ENCODE assay signal across 2 cellular contexts in the genomic region with DNA sequence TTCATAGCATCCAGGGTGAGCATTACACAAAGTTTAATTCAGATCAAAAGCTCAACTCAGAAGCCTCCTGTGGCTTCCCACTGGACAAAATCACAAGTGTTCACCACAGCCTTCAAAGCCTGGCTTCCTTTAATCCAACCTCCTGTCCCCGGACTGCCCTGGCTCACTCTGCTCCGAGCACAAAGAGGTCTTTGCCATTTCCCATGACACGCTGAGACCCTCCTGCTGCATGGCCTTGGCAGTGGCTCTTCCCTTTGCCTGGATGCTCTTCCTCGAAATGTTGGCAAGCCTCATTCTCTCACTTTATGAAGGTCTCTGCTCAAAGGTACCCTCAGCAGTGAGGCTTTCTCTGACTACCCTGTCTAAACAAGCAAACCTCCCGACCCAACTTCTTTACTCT.
TF ChIP-seq lines count a peak whose summit lies in the region.

No MANE protein-coding gene starts in this region.

TF ChIP-seq in GM23338, 12 proteins besides CTCF, POLR2A, EP300 and RAD21 (continued from another document):
- TF ChIP-seq, protein P1, sequence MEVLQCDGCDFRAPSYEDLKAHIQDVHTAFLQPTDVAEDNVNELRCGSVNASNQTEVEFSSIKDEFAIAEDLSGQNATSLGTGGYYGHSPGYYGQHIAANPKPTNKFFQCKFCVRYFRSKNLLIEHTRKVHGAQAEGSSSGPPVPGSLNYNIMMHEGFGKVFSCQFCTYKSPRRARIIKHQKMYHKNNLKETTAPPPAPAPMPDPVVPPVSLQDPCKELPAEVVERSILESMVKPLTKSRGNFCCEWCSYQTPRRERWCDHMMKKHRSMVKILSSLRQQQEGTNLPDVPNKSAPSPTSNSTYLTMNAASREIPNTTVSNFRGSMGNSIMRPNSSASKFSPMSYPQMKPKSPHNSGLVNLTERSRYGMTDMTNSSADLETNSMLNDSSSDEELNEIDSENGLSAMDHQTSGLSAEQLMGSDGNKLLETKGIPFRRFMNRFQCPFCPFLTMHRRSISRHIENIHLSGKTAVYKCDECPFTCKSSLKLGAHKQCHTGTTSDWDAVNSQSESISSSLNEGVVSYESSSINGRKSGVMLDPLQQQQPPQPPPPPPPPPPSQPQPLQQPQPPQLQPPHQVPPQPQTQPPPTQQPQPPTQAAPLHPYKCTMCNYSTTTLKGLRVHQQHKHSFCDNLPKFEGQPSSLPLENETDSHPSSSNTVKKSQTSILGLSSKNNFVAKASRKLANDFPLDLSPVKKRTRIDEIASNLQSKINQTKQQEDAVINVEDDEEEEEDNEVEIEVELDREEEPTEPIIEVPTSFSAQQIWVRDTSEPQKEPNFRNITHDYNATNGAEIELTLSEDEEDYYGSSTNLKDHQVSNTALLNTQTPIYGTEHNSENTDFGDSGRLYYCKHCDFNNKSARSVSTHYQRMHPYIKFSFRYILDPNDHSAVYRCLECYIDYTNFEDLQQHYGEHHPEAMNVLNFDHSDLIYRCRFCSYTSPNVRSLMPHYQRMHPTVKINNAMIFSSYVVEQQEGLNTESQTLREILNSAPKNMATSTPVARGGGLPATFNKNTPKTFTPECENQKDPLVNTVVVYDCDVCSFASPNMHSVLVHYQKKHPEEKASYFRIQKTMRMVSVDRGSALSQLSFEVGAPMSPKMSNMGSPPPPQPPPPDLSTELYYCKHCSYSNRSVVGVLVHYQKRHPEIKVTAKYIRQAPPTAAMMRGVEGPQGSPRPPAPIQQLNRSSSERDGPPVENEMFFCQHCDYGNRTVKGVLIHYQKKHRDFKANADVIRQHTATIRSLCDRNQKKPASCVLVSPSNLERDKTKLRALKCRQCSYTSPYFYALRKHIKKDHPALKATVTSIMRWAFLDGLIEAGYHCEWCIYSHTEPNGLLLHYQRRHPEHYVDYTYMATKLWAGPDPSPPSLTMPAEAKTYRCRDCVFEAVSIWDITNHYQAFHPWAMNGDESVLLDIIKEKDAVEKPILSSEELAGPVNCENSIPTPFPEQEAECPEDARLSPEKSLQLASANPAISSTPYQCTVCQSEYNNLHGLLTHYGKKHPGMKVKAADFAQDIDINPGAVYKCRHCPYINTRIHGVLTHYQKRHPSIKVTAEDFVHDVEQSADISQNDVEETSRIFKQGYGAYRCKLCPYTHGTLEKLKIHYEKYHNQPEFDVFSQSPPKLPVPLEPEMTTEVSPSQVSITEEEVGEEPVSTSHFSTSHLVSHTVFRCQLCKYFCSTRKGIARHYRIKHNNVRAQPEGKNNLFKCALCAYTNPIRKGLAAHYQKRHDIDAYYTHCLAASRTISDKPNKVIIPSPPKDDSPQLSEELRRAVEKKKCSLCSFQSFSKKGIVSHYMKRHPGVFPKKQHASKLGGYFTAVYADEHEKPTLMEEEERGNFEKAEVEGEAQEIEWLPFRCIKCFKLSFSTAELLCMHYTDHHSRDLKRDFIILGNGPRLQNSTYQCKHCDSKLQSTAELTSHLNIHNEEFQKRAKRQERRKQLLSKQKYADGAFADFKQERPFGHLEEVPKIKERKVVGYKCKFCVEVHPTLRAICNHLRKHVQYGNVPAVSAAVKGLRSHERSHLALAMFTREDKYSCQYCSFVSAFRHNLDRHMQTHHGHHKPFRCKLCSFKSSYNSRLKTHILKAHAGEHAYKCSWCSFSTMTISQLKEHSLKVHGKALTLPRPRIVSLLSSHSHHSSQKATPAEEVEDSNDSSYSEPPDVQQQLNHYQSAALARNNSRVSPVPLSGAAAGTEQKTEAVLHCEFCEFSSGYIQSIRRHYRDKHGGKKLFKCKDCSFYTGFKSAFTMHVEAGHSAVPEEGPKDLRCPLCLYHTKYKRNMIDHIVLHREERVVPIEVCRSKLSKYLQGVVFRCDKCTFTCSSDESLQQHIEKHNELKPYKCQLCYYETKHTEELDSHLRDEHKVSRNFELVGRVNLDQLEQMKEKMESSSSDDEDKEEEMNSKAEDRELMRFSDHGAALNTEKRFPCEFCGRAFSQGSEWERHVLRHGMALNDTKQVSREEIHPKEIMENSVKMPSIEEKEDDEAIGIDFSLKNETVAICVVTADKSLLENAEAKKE (CRISPR knock-in tag; IDR thresholded peaks at IDR 0.05) = no peak
- no peak for TF ChIP-seq STAT1 (IDR thresholded peaks at IDR 0.05; ENCODE audit: unreplicated experiment)
- TF ChIP-seq ZNF331 (CRISPR knock-in tag; IDR thresholded peaks at IDR 0.05; ENCODE audit: low read depth) = no peak

TF ChIP-seq in WTC11, 78 proteins besides CTCF, POLR2A, EP300 and RAD21 (continued from another document):
- no peak for TF ChIP-seq MLX (CRISPR knock-in tag; IDR thresholded peaks at IDR 0.05)
- no peak for TF ChIP-seq JAZF1 (CRISPR knock-in tag; IDR thresholded peaks at IDR 0.05)
- TF ChIP-seq, protein P2, sequence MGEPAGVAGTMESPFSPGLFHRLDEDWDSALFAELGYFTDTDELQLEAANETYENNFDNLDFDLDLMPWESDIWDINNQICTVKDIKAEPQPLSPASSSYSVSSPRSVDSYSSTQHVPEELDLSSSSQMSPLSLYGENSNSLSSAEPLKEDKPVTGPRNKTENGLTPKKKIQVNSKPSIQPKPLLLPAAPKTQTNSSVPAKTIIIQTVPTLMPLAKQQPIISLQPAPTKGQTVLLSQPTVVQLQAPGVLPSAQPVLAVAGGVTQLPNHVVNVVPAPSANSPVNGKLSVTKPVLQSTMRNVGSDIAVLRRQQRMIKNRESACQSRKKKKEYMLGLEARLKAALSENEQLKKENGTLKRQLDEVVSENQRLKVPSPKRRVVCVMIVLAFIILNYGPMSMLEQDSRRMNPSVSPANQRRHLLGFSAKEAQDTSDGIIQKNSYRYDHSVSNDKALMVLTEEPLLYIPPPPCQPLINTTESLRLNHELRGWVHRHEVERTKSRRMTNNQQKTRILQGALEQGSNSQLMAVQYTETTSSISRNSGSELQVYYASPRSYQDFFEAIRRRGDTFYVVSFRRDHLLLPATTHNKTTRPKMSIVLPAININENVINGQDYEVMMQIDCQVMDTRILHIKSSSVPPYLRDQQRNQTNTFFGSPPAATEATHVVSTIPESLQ (CRISPR knock-in tag; IDR thresholded peaks at IDR 0.05) = no peak
- no peak for TF ChIP-seq NR2C2 (CRISPR knock-in tag; IDR thresholded peaks at IDR 0.05)
- TF ChIP-seq RORB (CRISPR knock-in tag; IDR thresholded peaks at IDR 0.05) = no peak
- no peak for TF ChIP-seq ELF4 (CRISPR knock-in tag; IDR thresholded peaks at IDR 0.05; ENCODE audit: low read depth)
- no peak for TF ChIP-seq ZNF263 (CRISPR knock-in tag; IDR thresholded peaks at IDR 0.05; ENCODE audit: low read depth)
- no peak for TF ChIP-seq SOX15 (CRISPR knock-in tag; IDR thresholded peaks at IDR 0.05)
- TF ChIP-seq, protein P3, sequence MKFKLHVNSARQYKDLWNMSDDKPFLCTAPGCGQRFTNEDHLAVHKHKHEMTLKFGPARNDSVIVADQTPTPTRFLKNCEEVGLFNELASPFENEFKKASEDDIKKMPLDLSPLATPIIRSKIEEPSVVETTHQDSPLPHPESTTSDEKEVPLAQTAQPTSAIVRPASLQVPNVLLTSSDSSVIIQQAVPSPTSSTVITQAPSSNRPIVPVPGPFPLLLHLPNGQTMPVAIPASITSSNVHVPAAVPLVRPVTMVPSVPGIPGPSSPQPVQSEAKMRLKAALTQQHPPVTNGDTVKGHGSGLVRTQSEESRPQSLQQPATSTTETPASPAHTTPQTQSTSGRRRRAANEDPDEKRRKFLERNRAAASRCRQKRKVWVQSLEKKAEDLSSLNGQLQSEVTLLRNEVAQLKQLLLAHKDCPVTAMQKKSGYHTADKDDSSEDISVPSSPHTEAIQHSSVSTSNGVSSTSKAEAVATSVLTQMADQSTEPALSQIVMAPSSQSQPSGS (CRISPR knock-in tag; IDR thresholded peaks at IDR 0.05; ENCODE audit: borderline replicate concordance, low read depth) = no peak
- no peak for TF ChIP-seq ZNF219 (CRISPR knock-in tag; IDR thresholded peaks at IDR 0.05; ENCODE audit: borderline replicate concordance)
- no peak for TF ChIP-seq MYBL2 (CRISPR knock-in tag; IDR thresholded peaks at IDR 0.05)
- TF ChIP-seq NR3C1 (CRISPR knock-in tag; conservative IDR thresholded peaks at IDR 0.05; ENCODE audit: low read depth) = no peak
- TF ChIP-seq, protein P4, sequence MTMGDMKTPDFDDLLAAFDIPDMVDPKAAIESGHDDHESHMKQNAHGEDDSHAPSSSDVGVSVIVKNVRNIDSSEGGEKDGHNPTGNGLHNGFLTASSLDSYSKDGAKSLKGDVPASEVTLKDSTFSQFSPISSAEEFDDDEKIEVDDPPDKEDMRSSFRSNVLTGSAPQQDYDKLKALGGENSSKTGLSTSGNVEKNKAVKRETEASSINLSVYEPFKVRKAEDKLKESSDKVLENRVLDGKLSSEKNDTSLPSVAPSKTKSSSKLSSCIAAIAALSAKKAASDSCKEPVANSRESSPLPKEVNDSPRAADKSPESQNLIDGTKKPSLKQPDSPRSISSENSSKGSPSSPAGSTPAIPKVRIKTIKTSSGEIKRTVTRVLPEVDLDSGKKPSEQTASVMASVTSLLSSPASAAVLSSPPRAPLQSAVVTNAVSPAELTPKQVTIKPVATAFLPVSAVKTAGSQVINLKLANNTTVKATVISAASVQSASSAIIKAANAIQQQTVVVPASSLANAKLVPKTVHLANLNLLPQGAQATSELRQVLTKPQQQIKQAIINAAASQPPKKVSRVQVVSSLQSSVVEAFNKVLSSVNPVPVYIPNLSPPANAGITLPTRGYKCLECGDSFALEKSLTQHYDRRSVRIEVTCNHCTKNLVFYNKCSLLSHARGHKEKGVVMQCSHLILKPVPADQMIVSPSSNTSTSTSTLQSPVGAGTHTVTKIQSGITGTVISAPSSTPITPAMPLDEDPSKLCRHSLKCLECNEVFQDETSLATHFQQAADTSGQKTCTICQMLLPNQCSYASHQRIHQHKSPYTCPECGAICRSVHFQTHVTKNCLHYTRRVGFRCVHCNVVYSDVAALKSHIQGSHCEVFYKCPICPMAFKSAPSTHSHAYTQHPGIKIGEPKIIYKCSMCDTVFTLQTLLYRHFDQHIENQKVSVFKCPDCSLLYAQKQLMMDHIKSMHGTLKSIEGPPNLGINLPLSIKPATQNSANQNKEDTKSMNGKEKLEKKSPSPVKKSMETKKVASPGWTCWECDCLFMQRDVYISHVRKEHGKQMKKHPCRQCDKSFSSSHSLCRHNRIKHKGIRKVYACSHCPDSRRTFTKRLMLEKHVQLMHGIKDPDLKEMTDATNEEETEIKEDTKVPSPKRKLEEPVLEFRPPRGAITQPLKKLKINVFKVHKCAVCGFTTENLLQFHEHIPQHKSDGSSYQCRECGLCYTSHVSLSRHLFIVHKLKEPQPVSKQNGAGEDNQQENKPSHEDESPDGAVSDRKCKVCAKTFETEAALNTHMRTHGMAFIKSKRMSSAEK (CRISPR knock-in tag; IDR thresholded peaks at IDR 0.05; ENCODE audit: borderline replicate concordance) = no peak
